In genomic region chr11:114049766-114050165, GRCh38 we compare ENCODE assay signal across 11 cellular contexts. TPM values are rescaled to one million over a fixed set of nuclear protein-coding genes. Genes with fewer than 3 reads are reported as not detected.
DNase-seq lines count a peak whose midpoint lies in the region; ATAC-seq, FAIRE-seq and TF ChIP-seq lines count a peak whose summit lies in the region.
"Not testable (repeated sequence)": the region's sequence is repeated elsewhere in the genome, so short reads cannot be mapped to it uniquely, and the experiment has no call there.
"Had no signal": no experiment of that assay in that cellular context is flagged by ENCODE, and none has a peak within 500 bp of the region (broad histone marks: within the 10 kb centered on the region; RNA-seq: fewer than 3 reads in every experiment).

No MANE protein-coding gene starts in this region.

- 94% methylated on average over 8 of the region's 9 CpGs; no CpG with 5 or more reads in 1 of the 2 experiments for WGBS in H1 (ENCODE audit: extremely low coverage in 1 of 2, insufficient coverage in 1 of 2, insufficient read length in 1 of 2, insufficient replicate concordance in 2 of 2, low coverage in 1 of 2, low lambda C conversion rate in 2 of 2, missing lambda C conversion rate in 1 of 2), 2 experiments
- no CpG with 5 or more reads among the region's 9 CpGs for WGBS in neuronal stem cell (ENCODE audit: extremely low coverage in 2 of 2, insufficient read length in 2 of 2, insufficient replicate concordance in 1 of 2), 2 donors
- 95 to 96% methylated on average over 9 of the region's 9 CpGs for WGBS in sigmoid colon, 2 donors

- peak overlapping the region; percentile 49; the same call in 1 of the 2 replicates for H3K4me2 ChIP-seq in GM23338
- not testable (repeated sequence) for H3K4me2 ChIP-seq in H1 (ENCODE audit: insufficient read depth in 1 of 2, low read depth in 2 of 2, low read length in 2 of 2); neuronal stem cell (ENCODE audit: insufficient read depth, low read length, poor library complexity, severe bottlenecking)

- not testable (repeated sequence) for H3K79me2 ChIP-seq in GM23338 (replicated peaks; ENCODE audit: insufficient read depth); H1 (ENCODE audit: control insufficient read depth in 1 of 2, insufficient read depth in 2 of 2, low read length in 2 of 2)

- not testable (repeated sequence) for H3K9ac ChIP-seq in H1 (replicated peaks in 1 of 4; ENCODE audit: extremely low read depth in 1 of 4, low read depth in 3 of 4, low read length in 3 of 4); neuronal stem cell (ENCODE audit: low read depth, low read length, poor library complexity)

- H3K4ac ChIP-seq in H1 (replicated peaks; ENCODE audit: insufficient read length, low read depth, low read length); neuronal stem cell (ENCODE audit: low read length): not testable (repeated sequence)

- H3K4me1 Mint-ChIP-seq in GM23338 = peaks cover 16% of the 10 kb centered on the region
- H3K4me1 Mint-ChIP-seq in nephron progenitor cell = peaks cover 45% of the 10 kb centered on the region
- H3K4me1 Mint-ChIP-seq in progenitor cell of endocrine pancreas (ENCODE audit: low read depth) = peaks cover 27% of the 10 kb centered on the region

- H3K4me1 ChIP-seq in GM23338 (ENCODE audit: insufficient read depth) (peaks cover 17% of the 10 kb centered on the region), neuronal stem cell (ENCODE audit: control insufficient read depth in 2 of 2, insufficient read depth in 1 of 2, low read depth in 1 of 2, low read length in 2 of 2) (peaks cover 14 to 16% of the 10 kb centered on the region in 2 donors), sigmoid colon (peaks cover 0 to 46% (median 15%) of the 10 kb centered on the region in 4 donors)
- not testable (repeated sequence) for H3K4me1 ChIP-seq in H1 (replicated peaks in 1 of 4; ENCODE audit: control insufficient read depth in 3 of 4, insufficient read depth in 4 of 4, low read length in 3 of 4); uterus

- H3K27me3 ChIP-seq in GM23338 (ENCODE audit: insufficient read depth); H1 (replicated peaks in 1 of 4; ENCODE audit: control insufficient read depth in 3 of 4, extremely low read depth in 1 of 4, insufficient read depth in 3 of 4, low read length in 3 of 4); neuronal stem cell (ENCODE audit: control insufficient read depth in 3 of 3, insufficient read depth in 3 of 3, low read depth in 1 of 3, low read length in 3 of 3); sigmoid colon; uterus: not testable (repeated sequence)

- CTCF ChIA-PET in H1 (lab: Charles Lee; ENCODE audit: partially characterized antibody) = interaction anchor here (0.9 to 10.0 kb wide), 6 partner anchors 8 to 231 kb away, joined by 3 to 84 read pairs (median 4); no protein-coding TSS in a partner anchor

- H3K56ac ChIP-seq in H1 (replicated peaks; ENCODE audit: insufficient read length, low read depth, low read length) = not testable (repeated sequence)

- DNase-seq in GM23338 (ENCODE audit: low spot score); H1 (ENCODE audit: low read depth in 1 of 2, low spot score in 2 of 2); nephron progenitor cell; neuronal stem cell (ENCODE audit: low spot score); progenitor cell of endocrine pancreas (ENCODE audit: low spot score, unreplicated experiment); sigmoid colon; uterus: not testable (repeated sequence)

- H2BK15ac ChIP-seq in H1 (ENCODE audit: low read length); neuronal stem cell (ENCODE audit: low read length): not testable (repeated sequence)

- not testable (repeated sequence) for H3K27ac ChIP-seq in GM23338 (ENCODE audit: low read depth); H1 (ENCODE audit: low read depth, low read length); neuronal stem cell (replicated peaks; ENCODE audit: low read length)
- H3K27ac ChIP-seq in sigmoid colon (peak overlapping the region in 3 of 4 donors; percentile 74 to 80 (median 77)), uterus (peak overlapping the region; percentile 1 to 39)

- not testable (repeated sequence) for TF ChIP-seq POLR2A in H1 (IDR thresholded peaks at IDR 0.05; ENCODE audit: control extremely low read depth in 1 of 2, low read depth in 2 of 2, low read length in 2 of 2); sigmoid colon (IDR thresholded peaks at IDR 0.05); uterus (IDR thresholded peaks at IDR 0.05)

- not testable (repeated sequence) for H4K20me1 ChIP-seq in GM23338 (replicated peaks; ENCODE audit: insufficient read depth); H1 (replicated peaks in 1 of 2; ENCODE audit: control insufficient read depth in 1 of 2, insufficient read depth in 2 of 2, low read length in 2 of 2)

- H3K23ac ChIP-seq in H1 (ENCODE audit: insufficient read length); neuronal stem cell (ENCODE audit: low read depth, low read length, poor library complexity): not testable (repeated sequence)

- not testable (repeated sequence) for TF ChIP-seq EP300 in H1 (IDR thresholded peaks at IDR 0.05; ENCODE audit: borderline replicate concordance in 1 of 2, low read depth in 2 of 2, low read length in 2 of 2); sigmoid colon (IDR thresholded peaks at IDR 0.05)

- not testable (repeated sequence) for H3K36me3 Mint-ChIP-seq in GM23338 (ENCODE audit: low read depth); nephron progenitor cell (ENCODE audit: low read depth); progenitor cell of endocrine pancreas (ENCODE audit: insufficient read depth)

- H2BK120ac ChIP-seq in H1 (replicated peaks; ENCODE audit: low read depth, low read length); neuronal stem cell (ENCODE audit: low read depth, low read length): not testable (repeated sequence)

- TF ChIP-seq RAD21 in H1 (IDR thresholded peaks at IDR 0.05 in 1 of 2, conservative IDR thresholded peaks at IDR 0.05 in 1 of 2; ENCODE audit: low read depth in 2 of 2, low read length in 2 of 2) = not testable (repeated sequence)

- ATAC-seq in GM23338 = not testable (repeated sequence)

- not testable (repeated sequence) for H3K9me3 ChIP-seq in H1 (ENCODE audit: insufficient read depth in 2 of 2, low read depth in 1 of 2, low read length in 1 of 2); neuronal stem cell (replicated peaks in 1 of 2; ENCODE audit: control insufficient read depth in 2 of 2, insufficient read depth in 1 of 2, low read depth in 1 of 2, low read length in 2 of 2); sigmoid colon; uterus

- H3K27me3 Mint-ChIP-seq in GM23338 (ENCODE audit: insufficient read depth, low read depth, poor library complexity); nephron progenitor cell (ENCODE audit: low read depth, poor library complexity); progenitor cell of endocrine pancreas: not testable (repeated sequence)

- not testable (repeated sequence) for H3K27ac Mint-ChIP-seq in GM23338
- H3K27ac Mint-ChIP-seq in nephron progenitor cell = peak overlapping the region; percentile 78
- H3K27ac Mint-ChIP-seq in progenitor cell of endocrine pancreas = peak overlapping the region; percentile 91

- H2BK20ac ChIP-seq in H1 (ENCODE audit: low read length) = not testable (repeated sequence)

- not testable (repeated sequence) for H4K5ac ChIP-seq in H1 (ENCODE audit: insufficient read length, low read depth, low read length)

- intact Hi-C loops in sigmoid colon (cut with DNase I) = loop anchor here (1.0 to 2.0 kb wide), 3 partner anchors 8 to 129 kb away; no protein-coding TSS in a partner anchor
- intact Hi-C loops in uterus (cut with DNase I; ENCODE audit: low total_unique reads) = loop anchor here (10.0 kb wide), 1 partner anchor 125 kb away; no protein-coding TSS in a partner anchor

- not testable (repeated sequence) for H3K4me3 Mint-ChIP-seq in GM23338; nephron progenitor cell; progenitor cell of endocrine pancreas (ENCODE audit: low read depth)

- H2AFZ ChIP-seq in GM23338 = peak overlapping the region; percentile 95
- H2AFZ ChIP-seq in H1 (ENCODE audit: low read length) = peak overlapping the region; percentile 67; the same call in 1 of the 2 replicates
- H2AFZ ChIP-seq in neuronal stem cell (ENCODE audit: low read length) = peak overlapping the region; percentile 73

- H3K23me2 ChIP-seq in H1 (ENCODE audit: low read depth, low read length) = not testable (repeated sequence)

- H3K9me2 ChIP-seq in GM23338 (ENCODE audit: insufficient read depth) = not testable (repeated sequence)

- POLR2A ChIA-PET in H1 (lab: Charles Lee; ENCODE audit: partially characterized antibody) = interaction anchor here (0.8 to 1.7 kb wide), 2 partner anchors 9 to 65 kb away, joined by 3 to 4 read pairs; no protein-coding TSS in a partner anchor

- H2AK5ac ChIP-seq in H1 (ENCODE audit: low read depth, low read length); neuronal stem cell (ENCODE audit: low read depth, low read length): not testable (repeated sequence)

- H3K4me3 ChIP-seq in GM23338; H1 (ENCODE audit: extremely low read depth in 1 of 4, insufficient read depth in 2 of 4, low read depth in 3 of 4, low read length in 4 of 4); neuronal stem cell (ENCODE audit: low read length in 2 of 2); sigmoid colon; uterus: not testable (repeated sequence)

- not testable (repeated sequence) for H3K14ac ChIP-seq in H1 (ENCODE audit: insufficient read length); neuronal stem cell (ENCODE audit: low read length)

- H3K18ac ChIP-seq in H1 (ENCODE audit: extremely low read depth, low read length); neuronal stem cell (ENCODE audit: low read length): not testable (repeated sequence)

- not testable (repeated sequence) for H3F3A ChIP-seq in GM23338 (replicated peaks; ENCODE audit: low read depth)

- not testable (repeated sequence) for H4K8ac ChIP-seq in H1 (ENCODE audit: extremely low read depth, insufficient read depth, low read length); neuronal stem cell (ENCODE audit: low read depth, low read length)

- FAIRE-seq in H1 (lab: Jason Lieb, UNC) = not testable (repeated sequence)

- H2BK12ac ChIP-seq in H1 (ENCODE audit: low read depth, low read length); neuronal stem cell (ENCODE audit: low read length): not testable (repeated sequence)

- H3K79me1 ChIP-seq in H1 (ENCODE audit: low read depth, low read length); neuronal stem cell (ENCODE audit: low read depth, low read length): not testable (repeated sequence)

- TF ChIP-seq CTCF in GM23338 (conservative IDR thresholded peaks at IDR 0.05; ENCODE audit: low read depth in 2 of 2); H1 (IDR thresholded peaks at IDR 0.05; ENCODE audit: control extremely low read depth in 1 of 3, insufficient read depth in 1 of 3, low read depth in 1 of 3, low read length in 3 of 3); nephron progenitor cell (IDR thresholded peaks at IDR 0.05); progenitor cell of endocrine pancreas (IDR thresholded peaks at IDR 0.05; ENCODE audit: unreplicated experiment); sigmoid colon (IDR thresholded peaks at IDR 0.05); uterus (IDR thresholded peaks at IDR 0.05): not testable (repeated sequence)

- H4K91ac ChIP-seq in H1 (replicated peaks; ENCODE audit: insufficient read length, low read length); neuronal stem cell (ENCODE audit: low read depth, low read length, poor library complexity): not testable (repeated sequence)

- not testable (repeated sequence) for H3K9me3 Mint-ChIP-seq in GM23338; nephron progenitor cell; progenitor cell of endocrine pancreas (ENCODE audit: low read depth)

- not testable (repeated sequence) for H2BK5ac ChIP-seq in H1 (ENCODE audit: low read depth, low read length); neuronal stem cell (ENCODE audit: low read length)

- H3K36me3 ChIP-seq in GM23338 (ENCODE audit: insufficient read depth); H1 (ENCODE audit: control insufficient read depth in 2 of 4, insufficient read depth in 4 of 4, low read length in 3 of 4); neuronal stem cell (replicated peaks in 1 of 2; ENCODE audit: control insufficient read depth in 2 of 2, insufficient read depth in 2 of 2, low read length in 2 of 2); sigmoid colon; uterus: not testable (repeated sequence)

RNA-seq across cellular contexts. Expression of gene ZBTB16, which starts 9.7 kb away (rescaled TPM):
- total RNA-seq in GM23338 (2014; rRNA removed; shearing (Covaris generic)) = 0.19 and 1.4 TPM in 2 replicates
- polyA plus RNA-seq in GM23338 (2016; fragmentation: Nextera tagmentation; extraction: Ambion mirVana) = 0.29 and 0.78 TPM in 2 replicates
- 0.25 and 0.61 TPM in 2 replicates for total RNA-seq in H1 (2021; fragmentation: NEBNext Ultra II Directional; extraction: Animal tissue kit (Norgen Biotek cat#: 25700))
- 0.12 and 0.19 TPM in 2 replicates for polyA plus RNA-seq in H1 (2011; rRNA removed)
- 0.30 TPM for polyA plus RNA-seq in H1 (2011; cell fraction: cytosol; rRNA removed)
- 0.60 TPM for polyA plus RNA-seq in H1 (2011; cell fraction: nucleus; rRNA removed)
- polyA plus RNA-seq in H1 (2012, experiment 1 of 2) = 0.43 TPM in 1 of 4 replicates, not detected in the others
- polyA plus RNA-seq in H1 (2012, experiment 2 of 2) = 0.08 TPM
- 0.04 TPM for polyA plus RNA-seq in H1 (2013, experiment 1 of 2)
- 0.04 TPM for polyA plus RNA-seq in H1 (2013, experiment 2 of 2)
- polyA minus RNA-seq in H1 (2011; rRNA and poly(A)+ RNA removed) = 0.28 and 0.88 TPM in 2 replicates
- 2.0 TPM for polyA minus RNA-seq in H1 (2011; cell fraction: cytosol; rRNA and poly(A)+ RNA removed)
- polyA minus RNA-seq in H1 (2011; cell fraction: nucleus; rRNA and poly(A)+ RNA removed) = 0.40 TPM
- 18.2 TPM for polyA plus RNA-seq in neuronal stem cell (2013, experiment 1 of 2)
- polyA plus RNA-seq in neuronal stem cell (2013, experiment 2 of 2) = 19.2 TPM
- 29.6 and 32.6 TPM in 2 replicates for total RNA-seq in progenitor cell of endocrine pancreas
- total RNA-seq in sigmoid colon = 100 to 1,000 TPM in 3 of 4 donors, 10 to 100 TPM in 1; 99.5 to 197 (median 129) TPM
- 10 to 100 TPM in 2 of 3 donors, 1 to 10 TPM in 1; 9.9 to 34.4 (median 11.4) TPM for polyA plus RNA-seq in sigmoid colon
- total RNA-seq in uterus = 100 to 1,000 TPM in 3 of 4 donors, 10 to 100 TPM in 1; 25.5 to 302 (median 151) TPM
- total RNA-seq: A172, Calu3 had no signal
- polyA plus RNA-seq: A549, BJ had no signal

Comparison
In these comparisons a context has a peak if more than half of its experiments do, and no peak if none do; other contexts are left out.
1. RNA of gene ZBTB16, which starts 9.7 kb away (total RNA-seq): 25.5 to 302 TPM in uterus, 99.5 to 197 TPM in sigmoid colon and 29.6 to 32.6 TPM in progenitor cell of endocrine pancreas; 0.19 to 1.4 TPM in GM23338 and 0.25 to 0.61 TPM in H1; every median in the first group is over 10 times any median in the second.
2. Peak in every context shown above with its lines, with median percentiles within 50 percentile points of each other: H2AFZ ChIP-seq.